In the genomic region with DNA sequence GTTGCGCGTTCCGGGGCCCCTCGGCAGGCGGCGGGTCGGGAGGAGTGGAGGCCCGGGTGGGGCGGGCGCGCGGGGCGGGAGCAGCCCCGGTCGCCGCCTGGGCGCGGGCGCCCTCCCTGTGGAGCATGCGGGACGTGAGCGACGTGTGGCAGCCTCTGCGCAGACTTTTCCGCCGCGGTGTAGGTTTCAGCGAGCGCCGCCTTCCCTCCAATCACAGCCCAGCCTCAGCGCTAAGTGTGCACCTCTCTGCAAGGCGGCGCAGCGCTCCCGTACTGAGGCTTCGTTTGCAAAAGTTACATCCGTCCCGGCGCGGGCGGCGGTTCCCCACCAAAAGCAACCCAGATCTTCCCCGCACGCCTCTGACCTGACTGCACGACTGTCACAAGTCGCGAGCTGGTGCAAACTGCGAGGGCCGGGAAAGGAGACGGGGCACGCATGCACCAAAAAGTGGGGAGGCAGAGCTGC, we compare ENCODE assay signal across 8 cellular contexts. TPM values are rescaled to one million over a fixed set of nuclear protein-coding genes. Genes with fewer than 3 reads are reported as not detected.
DNase-seq lines count a peak whose midpoint lies in the region; ATAC-seq, FAIRE-seq and TF ChIP-seq lines count a peak whose summit lies in the region.

No MANE protein-coding gene starts in this region.

- H3K27ac ChIP-seq in iPS-20b (ENCODE audit: low read length) (no peak overlapping the region), small intestine (ENCODE audit: low read depth in 1 of 2, low read length in 1 of 2) (peak overlapping the region in 1 of 2 donors; percentile 14)

- in situ Hi-C loops in astrocyte of the spinal cord (cut with HindIII; ENCODE audit: low sequenced_read_pairs), result no loop called here

- DNase-seq in CD14-positive monocyte (ENCODE audit: low spot score) (peak; percentile 53), HT-29 (ENCODE audit: low spot score) (peak; percentile 46), astrocyte of the spinal cord (ENCODE audit: low read depth, low spot score) (peak; percentile 53), small intestine (peak; percentile 74), GDM1 (lab: John Stamatoyannopoulos, UW) (no peak)
- peak; percentile 87 for DNase-seq in T-helper 2 cell treated with Interferon-gamma antibody and Interleukin-4, amounts not matched to agents 5 μg/mL and 100 μg/mL, for 36 hours (ENCODE audit: low spot score)

- H3K27me3 Mint-ChIP-seq in CD14-positive monocyte (ENCODE audit: low read depth in 3 of 3), result peaks cover 8 to 27% (median 25%) of the 10 kb centered on the region in 3 donors
- no peaks in the 10 kb centered on the region for H3K27me3 Mint-ChIP-seq in T-helper 2 cell treated with Interferon-gamma antibody and Interleukin-4, amounts not matched to agents 5 μg/mL and 100 μg/mL, for 36 hours (ENCODE audit: low read depth)

- peak; percentile 44 for ATAC-seq in GM19455 (IDR thresholded peaks at IDR 0.05; ENCODE audit: unreplicated experiment)

- peak overlapping the region in 6 of 7 donors; percentile 37 to 86 (median 81) for H3K27ac Mint-ChIP-seq in CD14-positive monocyte
- H3K27ac Mint-ChIP-seq in T-helper 2 cell treated with Interferon-gamma antibody and Interleukin-4, amounts not matched to agents 5 μg/mL and 100 μg/mL, for 36 hours, result peak overlapping the region; percentile 86

- H3K36me3 Mint-ChIP-seq in CD14-positive monocyte, result peaks cover 12 to 22% of the 10 kb centered on the region in 2 donors
- peaks cover 16% of the 10 kb centered on the region for H3K36me3 Mint-ChIP-seq in T-helper 2 cell treated with Interferon-gamma antibody and Interleukin-4, amounts not matched to agents 5 μg/mL and 100 μg/mL, for 36 hours (ENCODE audit: low read depth)

- H3K4me1 Mint-ChIP-seq in CD14-positive monocyte, result peaks cover 59% of the 10 kb centered on the region
- peaks cover 32% of the 10 kb centered on the region for H3K4me1 Mint-ChIP-seq in T-helper 2 cell treated with Interferon-gamma antibody and Interleukin-4, amounts not matched to agents 5 μg/mL and 100 μg/mL, for 36 hours (ENCODE audit: low read depth)

- no peak overlapping the region for H3K9ac ChIP-seq in iPS-20b (ENCODE audit: low read depth, low read length)

- FAIRE-seq in small intestine (lab: Jason Lieb, UNC), result no peak

- H3K4me3 Mint-ChIP-seq in CD14-positive monocyte, result peak overlapping the region; percentile 91 to 94
- H3K4me3 Mint-ChIP-seq in T-helper 2 cell treated with Interferon-gamma antibody and Interleukin-4, amounts not matched to agents 5 μg/mL and 100 μg/mL, for 36 hours, result peak overlapping the region; percentile 84

- no peaks in the 10 kb centered on the region; the same call in 1 of the 2 replicates for H3K4me1 ChIP-seq in iPS-20b (ENCODE audit: insufficient read depth, low read length)
- H3K4me1 ChIP-seq in small intestine (ENCODE audit: control insufficient read depth in 2 of 2, insufficient read depth in 1 of 2, low read depth in 1 of 2, low read length in 1 of 2), result peaks cover 2 to 4% of the 10 kb centered on the region in 2 donors

- peaks cover 70% of the 10 kb centered on the region for H3K27me3 ChIP-seq in iPS-20b (ENCODE audit: insufficient read depth, low read length)
- no peaks in the 10 kb centered on the region for H3K27me3 ChIP-seq in small intestine (ENCODE audit: control insufficient read depth in 2 of 2, insufficient read depth in 2 of 2, low read length in 2 of 2)

- 0% methylated on average over 35 to 51 of the region's 51 CpGs for WGBS in small intestine, 3 donors

- H3K9me3 Mint-ChIP-seq in CD14-positive monocyte, result peaks cover 0 to 3% (median 0%) of the 10 kb centered on the region in 7 donors
- H3K9me3 Mint-ChIP-seq in T-helper 2 cell treated with Interferon-gamma antibody and Interleukin-4, amounts not matched to agents 5 μg/mL and 100 μg/mL, for 36 hours, result no peaks in the 10 kb centered on the region

- H3K4me3 ChIP-seq in astrocyte of the spinal cord (ENCODE audit: low read depth, low read length) (peak overlapping the region; percentile 40), iPS-20b (ENCODE audit: low read length) (peak overlapping the region; percentile 60), small intestine (ENCODE audit: low read depth in 1 of 2, low read length in 2 of 2) (peak overlapping the region; percentile 47 to 48)

- intact Hi-C loops in CD14-positive monocyte (cut with micrococcal nuclease), result loop anchor here (5.0 to 10.0 kb wide), 6 partner anchors 34 to 201 kb away; no protein-coding TSS in a partner anchor

- H3K36me3 ChIP-seq in iPS-20b (ENCODE audit: insufficient read depth, low read depth, low read length) (no peaks in the 10 kb centered on the region), small intestine (ENCODE audit: control insufficient read depth in 2 of 2, insufficient read depth in 2 of 2, low read length in 2 of 2) (no peaks in the 10 kb centered on the region)

- TF ChIP-seq CTCF in CD14-positive monocyte (IDR thresholded peaks at IDR 0.05) (no peak), astrocyte of the spinal cord (IDR thresholded peaks at IDR 0.05; ENCODE audit: low read depth, low read length) (no peak)

- no peaks in the 10 kb centered on the region for H3K9me3 ChIP-seq in iPS-20b (ENCODE audit: insufficient read depth, low read depth, low read length)
- no peaks in the 10 kb centered on the region for H3K9me3 ChIP-seq in small intestine (ENCODE audit: control insufficient read depth, low read depth)

RNA-seq across cellular contexts. Expression of a gene that starts 1.2 kb away (rescaled TPM):
- 10 to 100 TPM; 12.2 to 15.8 TPM for polyA plus RNA-seq in CD14-positive monocyte
- 11.8 and 15.2 TPM in 2 replicates for total RNA-seq in HT-29 (2014; rRNA removed; shearing (Covaris generic))
- 10 to 100 TPM; 10.1 to 28.4 (median 17.0) TPM for polyA plus RNA-seq in small intestine
